In the genomic region with DNA sequence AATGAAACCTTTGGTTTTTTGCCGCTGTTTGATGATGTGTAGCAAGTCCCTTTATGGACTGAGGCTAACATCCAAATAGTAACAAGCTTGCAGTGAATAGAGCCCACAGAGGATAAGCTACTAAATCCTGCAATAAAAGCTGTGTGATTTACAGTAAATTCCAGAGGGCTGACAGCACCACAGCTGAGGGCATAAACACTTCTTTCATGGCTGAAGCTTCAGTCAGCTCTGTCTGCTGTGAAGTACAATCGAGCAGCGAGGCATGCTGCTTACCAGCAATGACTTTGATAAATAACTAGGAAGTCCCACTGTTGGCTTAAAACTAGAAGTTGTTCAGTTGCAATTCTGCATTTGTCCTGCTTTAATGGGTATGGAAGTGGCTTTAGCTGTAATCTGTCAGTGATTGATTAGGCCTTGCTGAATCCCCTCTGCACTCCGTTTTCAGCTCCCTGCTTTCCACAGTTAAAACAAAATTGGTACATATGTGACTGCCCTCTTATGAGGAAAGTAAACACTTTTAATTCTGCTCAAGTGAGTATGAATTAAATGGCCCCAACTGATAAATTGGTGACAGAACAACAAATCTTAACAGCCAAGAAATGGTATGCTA, we compare ENCODE assay signal across 13 cellular contexts.
DNase-seq lines count a peak whose midpoint lies in the region; ATAC-seq and TF ChIP-seq lines count a peak whose summit lies in the region.
"Had no signal": no experiment of that assay in that cellular context is flagged by ENCODE, and none has a peak within 500 bp of the region (broad histone marks: within the 10 kb centered on the region; RNA-seq: fewer than 3 reads in every experiment).

No MANE protein-coding gene starts in this region.

- no peak for ATAC-seq in omental fat pad (ENCODE audit: low FRiP score)
- no peak for ATAC-seq in activated CD8-positive, alpha-beta T cell treated with anti-CD3 and anti-CD28 coated beads, Interleukin-2, amount 10 ng/mL, durations not matched to agents 7 days and 5 days

- TF ChIP-seq CTCF in nephron progenitor cell (IDR thresholded peaks at IDR 0.05) (no peak), omental fat pad (IDR thresholded peaks at IDR 0.05) (no peak)

- H3K4me1 Mint-ChIP-seq in nephron progenitor cell, result peaks cover 57% of the 10 kb centered on the region
- H3K4me1 Mint-ChIP-seq in activated CD8-positive, alpha-beta T cell treated with anti-CD3 and anti-CD28 coated beads, Interleukin-2, amount 10 ng/mL, durations not matched to agents 7 days and 5 days (ENCODE audit: low read depth), result no peaks in the 10 kb centered on the region
- H3K4me1 Mint-ChIP-seq: activated B cell treated with CpG ODN at 0.5 μM for 24 hours had no signal

- H3K27me3 Mint-ChIP-seq in nephron progenitor cell (ENCODE audit: low read depth, poor library complexity), result no peaks in the 10 kb centered on the region
- H3K27me3 Mint-ChIP-seq in activated CD8-positive, alpha-beta T cell treated with anti-CD3 and anti-CD28 coated beads, Interleukin-2, amount 10 ng/mL, durations not matched to agents 7 days and 5 days (ENCODE audit: low read depth), result no peaks in the 10 kb centered on the region
- H3K27me3 Mint-ChIP-seq: activated B cell treated with CpG ODN at 0.5 μM for 24 hours; activated naive CD8-positive, alpha-beta T cell; stimulated activated naive CD8-positive, alpha-beta T cell treated with anti-CD3 and anti-CD28 coated beads, Interleukin-15, Interleukin-2, amounts not matched to agents 100 ng/mL and 50 ng/mL, for 24 hours had no signal

- H3K9me3 Mint-ChIP-seq in nephron progenitor cell, result no peaks in the 10 kb centered on the region
- H3K9me3 Mint-ChIP-seq in activated CD8-positive, alpha-beta T cell treated with anti-CD3 and anti-CD28 coated beads, Interleukin-2, amount 10 ng/mL, durations not matched to agents 7 days and 5 days (ENCODE audit: insufficient read depth), result no peaks in the 10 kb centered on the region
- H3K9me3 Mint-ChIP-seq: activated B cell treated with CpG ODN at 0.5 μM for 24 hours; stimulated activated naive CD8-positive, alpha-beta T cell treated with anti-CD3 and anti-CD28 coated beads, Interleukin-15, Interleukin-2, amounts not matched to agents 100 ng/mL and 50 ng/mL, for 24 hours had no signal

- DNase-seq in D341Med (ENCODE audit: low spot score) (peak; percentile 19), NCI-H2081 treated with DMSO at 0.1 percent for 48 hours (lab: John Stamatoyannopoulos, UW) (peak; percentile 9), cerebellar cortex (ENCODE audit: low spot score) (peak; percentile 5), nephron progenitor cell (peak; percentile 47), amniotic stem cell (lab: John Stamatoyannopoulos, UW) (no peak), omental fat pad (ENCODE audit: low spot score) (no peak), NCI-H1048 (lab: John Stamatoyannopoulos, UW) (no peak)
- DNase-seq in activated CD8-positive, alpha-beta T cell treated with anti-CD3 and anti-CD28 coated beads, Interleukin-2, amount 10 ng/mL, durations not matched to agents 7 days and 5 days, result no peak
- DNase-seq: activated B cell treated with CpG ODN at 0.5 μM for 24 hours, DND-41, gastrocnemius medialis had no signal

- CTCF ChIA-PET in activated CD8-positive, alpha-beta T cell treated with anti-CD3 and anti-CD28 coated beads, Interleukin-2, amount 10 ng/mL, durations not matched to agents 7 days and 5 days (lab: Charles Lee), result no interaction called here

- no peaks in the 10 kb centered on the region for H3K36me3 Mint-ChIP-seq in nephron progenitor cell (ENCODE audit: low read depth)
- H3K36me3 Mint-ChIP-seq in activated CD8-positive, alpha-beta T cell treated with anti-CD3 and anti-CD28 coated beads, Interleukin-2, amount 10 ng/mL, durations not matched to agents 7 days and 5 days (ENCODE audit: low read depth), result no peaks in the 10 kb centered on the region
- H3K36me3 Mint-ChIP-seq: activated naive CD8-positive, alpha-beta T cell had no signal

- H3K27ac Mint-ChIP-seq in nephron progenitor cell, result no peak overlapping the region
- no peak overlapping the region for H3K27ac Mint-ChIP-seq in activated CD8-positive, alpha-beta T cell treated with anti-CD3 and anti-CD28 coated beads, Interleukin-2, amount 10 ng/mL, durations not matched to agents 7 days and 5 days
- H3K27ac Mint-ChIP-seq: activated B cell treated with CpG ODN at 0.5 μM for 24 hours; activated naive CD8-positive, alpha-beta T cell; stimulated activated naive CD8-positive, alpha-beta T cell treated with anti-CD3 and anti-CD28 coated beads, Interleukin-15, Interleukin-2, amounts not matched to agents 100 ng/mL and 50 ng/mL, for 24 hours had no signal

- POLR2A ChIA-PET in activated CD8-positive, alpha-beta T cell treated with anti-CD3 and anti-CD28 coated beads, Interleukin-2, amount 10 ng/mL, durations not matched to agents 7 days and 5 days (lab: Charles Lee), result no interaction called here

- peak overlapping the region; percentile 27 for H3K4me3 Mint-ChIP-seq in nephron progenitor cell
- H3K4me3 Mint-ChIP-seq in activated CD8-positive, alpha-beta T cell treated with anti-CD3 and anti-CD28 coated beads, Interleukin-2, amount 10 ng/mL, durations not matched to agents 7 days and 5 days, result no peak overlapping the region
- H3K4me3 Mint-ChIP-seq: activated B cell treated with CpG ODN at 0.5 μM for 24 hours; activated naive CD8-positive, alpha-beta T cell; stimulated activated naive CD8-positive, alpha-beta T cell treated with anti-CD3 and anti-CD28 coated beads, Interleukin-15, Interleukin-2, amounts not matched to agents 100 ng/mL and 50 ng/mL, for 24 hours had no signal

Comparison
In these comparisons a context has a peak if more than half of its experiments do, and no peak if none do; other contexts are left out.
1. DNase-seq: peak in D341Med (single experiment), NCI-H2081 treated with DMSO at 0.1 percent for 48 hours (single experiment), cerebellar cortex (single experiment) and nephron progenitor cell (single experiment); none in amniotic stem cell (single experiment), omental fat pad (single experiment), NCI-H1048 (single experiment) and activated CD8-positive, alpha-beta T cell treated with anti-CD3 and anti-CD28 coated beads, Interleukin-2, amount 10 ng/mL, durations not matched to agents 7 days and 5 days (single experiment).